9 cellular contexts compared by ENCODE assay signal in genomic region chr3:25460751-25461150, GRCh38. TPM values are rescaled to one million over a fixed set of nuclear protein-coding genes. Genes with fewer than 3 reads are reported as not detected.
DNase-seq lines count a peak whose midpoint lies in the region; ATAC-seq and TF ChIP-seq lines count a peak whose summit lies in the region.
"Had no signal": no experiment of that assay in that cellular context is flagged by ENCODE, and none has a peak within 500 bp of the region (broad histone marks: within the 10 kb centered on the region; RNA-seq: fewer than 3 reads in every experiment).

No MANE protein-coding gene starts in this region.

- intact Hi-C loops in transverse colon (cut with DNase I; ENCODE audit: low total_unique reads) (no loop called here), ovary (cut with DNase I) (no loop called here)

- H3K9me3 Mint-ChIP-seq in immature natural killer cell = no peaks in the 10 kb centered on the region

- H3K27ac ChIP-seq in transverse colon (no peak overlapping the region), ovary (no peak overlapping the region)

- TF ChIP-seq EP300 in transverse colon (IDR thresholded peaks at IDR 0.05; ENCODE audit: low read depth) (no peak), ovary (IDR thresholded peaks at IDR 0.05) (no peak)

- peaks cover 0 to 5% (median 0%) of the 10 kb centered on the region in 4 donors for H3K4me1 ChIP-seq in transverse colon
- no peaks in the 10 kb centered on the region for H3K4me1 ChIP-seq in ovary (ENCODE audit: insufficient read depth)

- H3K4me1 Mint-ChIP-seq in immature natural killer cell = peaks cover 40 to 55% of the 10 kb centered on the region in 2 donors

- TF ChIP-seq POLR2A in transverse colon (IDR thresholded peaks at IDR 0.05) = no peak
- TF ChIP-seq POLR2A in ovary (IDR thresholded peaks at IDR 0.05) = no peak

- DNase-seq in immature natural killer cell (peak; percentile 72 to 81 (median 80)), transverse colon (no peak), ovary (no peak)
- DNase-seq in stimulated activated CD4-positive, alpha-beta T cell treated with anti-CD3 and anti-CD28 coated beads, Interleukin-4, amount 100 ng/mL, for 1 hour = no peak
- DNase-seq: NCI-H1436 had no signal

- in situ Hi-C loops in transverse colon (cut with MboI; ENCODE audit: low pct_ligation_motif_present in 1 of 4, low pct_unique_long_range_greater_than_20kb in 1 of 4, low sequenced_read_pairs in 3 of 4) = no loop called here

- ATAC-seq in GM18873 (IDR thresholded peaks at IDR 0.05; ENCODE audit: low FRiP score, unreplicated experiment) (peak; percentile 92), GM21619 (IDR thresholded peaks at IDR 0.05; ENCODE audit: unreplicated experiment) (peak; percentile 98), HG03442 (IDR thresholded peaks at IDR 0.05; ENCODE audit: unreplicated experiment) (peak; percentile 99)

- H3K9me3 ChIP-seq in transverse colon (no peaks in the 10 kb centered on the region), ovary (no peaks in the 10 kb centered on the region)

- TF ChIP-seq CTCF in transverse colon (IDR thresholded peaks at IDR 0.05) (no peak), ovary (IDR thresholded peaks at IDR 0.05) (no peak)

- H3K27me3 ChIP-seq in transverse colon (no peaks in the 10 kb centered on the region), ovary (no peaks in the 10 kb centered on the region)

- H3K36me3 ChIP-seq in transverse colon (no peaks in the 10 kb centered on the region), ovary (no peaks in the 10 kb centered on the region)

- H3K4me3 ChIP-seq in transverse colon (no peak overlapping the region), ovary (no peak overlapping the region)

- H3K27ac Mint-ChIP-seq in immature natural killer cell = peak overlapping the region; percentile 80 to 97 (median 89)

- H3K27me3 Mint-ChIP-seq in immature natural killer cell (ENCODE audit: low read depth in 3 of 3) = peaks cover 0 to 2% (median 2%) of the 10 kb centered on the region in 3 donors

- peak overlapping the region; percentile 17 to 69 (median 51) for H3K4me3 Mint-ChIP-seq in immature natural killer cell
- H3K4me3 Mint-ChIP-seq: neural crest cell had no signal

- no peaks in the 10 kb centered on the region for H3K36me3 Mint-ChIP-seq in immature natural killer cell

- WGBS in transverse colon (ENCODE audit: low coverage in 1 of 2), 2 donors = 40 to 70% methylated on average over 1 to 2 of the region's 2 CpGs
- WGBS in ovary, 3 donors = 75 to 85% (median 81%) methylated on average over 2 of the region's 2 CpGs

RNA-seq across cellular contexts. Expression of gene RARB, which starts 32.7 kb away (rescaled TPM):
- under 1 TPM in 2 of 3 donors, not detected in 1; 0.19 to 0.61 TPM for polyA plus RNA-seq in immature natural killer cell
- 1 to 10 TPM in 3 of 4 donors, not detected in 1; 2.4 to 4.5 (median 2.9) TPM for total RNA-seq in transverse colon
- total RNA-seq in ovary = 10 to 100 TPM in 1 of 7 donors, 1 to 10 TPM in 6; 5.5 to 13.4 (median 8.2) TPM
- 1 to 10 TPM; 3.5 to 7.4 TPM for polyA plus RNA-seq in ovary

Comparison
In these comparisons a context has a peak if more than half of its experiments do, and no peak if none do; other contexts are left out.
1. DNase-seq: peak in immature natural killer cell (3 of 3); none in transverse colon (single experiment), stimulated activated CD4-positive, alpha-beta T cell treated with anti-CD3 and anti-CD28 coated beads, Interleukin-4, amount 100 ng/mL, for 1 hour (single experiment) and ovary (0 of 5).
2. Peak in every context shown above with its lines, with median percentiles within 50 percentile points of each other: ATAC-seq.